Comparison of ENCODE assay signal across 1 cellular context in the genomic region with DNA sequence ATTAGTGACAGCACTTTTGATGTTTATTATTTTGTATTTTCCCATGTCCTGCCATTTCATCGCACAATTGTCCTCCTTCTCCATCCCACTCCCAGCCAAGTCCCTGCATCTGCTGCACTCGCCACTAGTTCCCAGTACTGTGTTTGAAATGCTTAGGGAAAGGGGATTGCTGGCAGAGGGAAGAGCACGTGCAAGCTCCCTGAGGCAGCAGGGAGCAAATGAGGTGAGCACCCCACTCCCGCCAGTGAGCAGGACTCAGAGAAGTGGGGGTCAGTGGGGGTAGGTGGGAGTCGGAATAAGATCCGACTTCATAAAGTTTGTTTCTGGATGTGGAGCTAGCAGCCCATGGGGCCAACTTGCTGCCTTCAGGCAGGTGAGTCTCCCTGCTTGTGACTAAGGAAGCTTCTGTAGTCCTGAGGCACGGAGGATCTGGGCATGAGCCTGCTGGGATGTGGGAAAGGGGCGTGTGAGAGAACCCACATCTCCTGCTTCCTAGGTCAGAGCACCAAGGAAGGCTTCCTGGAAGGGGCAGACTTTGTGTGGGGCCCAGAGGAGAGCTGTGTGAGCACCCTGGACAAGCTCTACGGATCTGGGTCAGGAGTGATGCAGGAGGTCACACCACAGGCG.
TF ChIP-seq lines count a peak whose summit lies in the region.

No MANE protein-coding gene starts in this region.

TF ChIP-seq in H1, 55 proteins besides CTCF, POLR2A, EP300 and RAD21:
- no peak for TF ChIP-seq FOSL1 (IDR thresholded peaks at IDR 0.05; ENCODE audit: insufficient read depth, low read depth, low read length)
- TF ChIP-seq SP1 (IDR thresholded peaks at IDR 0.05; ENCODE audit: low read depth, low read length), result no peak
- no peak for TF ChIP-seq BRCA1 (IDR thresholded peaks at IDR 0.05; ENCODE audit: low read depth, low read length)
- TF ChIP-seq SRF (IDR thresholded peaks at IDR 0.05; ENCODE audit: low read depth, low read length), result no peak
- no peak for TF ChIP-seq BACH1 (IDR thresholded peaks at IDR 0.05; ENCODE audit: low read length)
- no peak for TF ChIP-seq SP4 (IDR thresholded peaks at IDR 0.05; ENCODE audit: low read length)
- TF ChIP-seq TAF7 (optimal IDR thresholded peaks at IDR 0.05; ENCODE audit: borderline replicate concordance, low read depth, low read length), result no peak
TF ChIP-seq in H1: peak in this region for 0.
